Comparison of ENCODE assay signal across 15 cellular contexts in the genomic region with DNA sequence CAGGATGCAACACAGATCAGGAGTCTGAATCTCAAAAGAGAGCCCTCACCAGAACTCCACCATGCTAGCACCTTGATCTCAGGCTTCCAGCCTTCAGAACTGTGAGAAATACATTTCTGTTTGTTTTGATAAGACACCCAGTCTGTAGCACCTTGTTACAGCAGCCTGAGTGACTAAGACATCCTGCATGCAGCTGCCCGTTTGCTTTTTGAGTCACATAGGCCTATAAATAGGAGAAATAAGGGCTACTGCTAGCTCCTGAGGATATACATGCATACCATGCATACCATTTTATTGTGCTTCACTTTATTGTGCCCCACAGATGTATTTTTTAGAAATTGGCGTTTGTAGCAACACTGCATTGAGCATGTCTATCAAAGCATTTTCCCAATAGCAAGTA.
DNase-seq lines count a peak whose midpoint lies in the region; ATAC-seq and TF ChIP-seq lines count a peak whose summit lies in the region.
"Had no signal": no experiment of that assay in that cellular context is flagged by ENCODE, and none has a peak within 500 bp of the region (broad histone marks: within the 10 kb centered on the region; RNA-seq: fewer than 3 reads in every experiment).

No MANE protein-coding gene starts in this region.

- H3K27me3 ChIP-seq in mesenchymal stem cell (ENCODE audit: control insufficient read depth in 1 of 2, insufficient read depth in 1 of 2, low read length in 2 of 2), result no peaks in the 10 kb centered on the region
- H3K27me3 ChIP-seq in transverse colon, result no peaks in the 10 kb centered on the region
- H3K27me3 ChIP-seq: upper lobe of right lung had no signal

- in situ Hi-C loops in Caki2 (cut with HindIII; ENCODE audit: low pct_unique_long_range_greater_than_20kb, low sequenced_read_pairs), result no loop called here
- in situ Hi-C loops in transverse colon (cut with MboI; ENCODE audit: low pct_ligation_motif_present in 1 of 4, low pct_unique_long_range_greater_than_20kb in 1 of 4, low sequenced_read_pairs in 3 of 4), result no loop called here

- TF ChIP-seq CTCF in cardiac fibroblast (IDR thresholded peaks at IDR 0.05; ENCODE audit: low read depth, low read length) (no peak), transverse colon (IDR thresholded peaks at IDR 0.05) (no peak)

- H2BK5ac ChIP-seq in mesenchymal stem cell (ENCODE audit: low read depth, low read length, poor library complexity, severe bottlenecking), result no peak overlapping the region

- no peak overlapping the region for H3K4ac ChIP-seq in mesenchymal stem cell (ENCODE audit: low read depth in 1 of 2, low read length in 2 of 2)

- no peak overlapping the region for H3K23ac ChIP-seq in mesenchymal stem cell (ENCODE audit: low read length in 2 of 2)

- ATAC-seq in GM21423 (IDR thresholded peaks at IDR 0.05; ENCODE audit: unreplicated experiment), result no peak
- ATAC-seq: T-cell, upper lobe of right lung had no signal

- 8% methylated on average over 2 of the region's 2 CpGs for WGBS in mesenchymal stem cell
- WGBS in transverse colon (ENCODE audit: low coverage in 1 of 2), 2 donors, result 17 to 20% methylated on average over 1 to 2 of the region's 2 CpGs

- no peaks in the 10 kb centered on the region for H3K9me3 ChIP-seq in mesenchymal stem cell (ENCODE audit: control insufficient read depth, low read length)
- H3K9me3 ChIP-seq in transverse colon, result no peaks in the 10 kb centered on the region
- H3K9me3 ChIP-seq: upper lobe of right lung had no signal

- H4K8ac ChIP-seq in mesenchymal stem cell (ENCODE audit: low read length), result no peak overlapping the region

- H3K18ac ChIP-seq in mesenchymal stem cell (ENCODE audit: low read depth in 1 of 2, low read length in 2 of 2), result no peak overlapping the region

- TF ChIP-seq POLR2A in transverse colon (IDR thresholded peaks at IDR 0.05), result no peak

- H3K4me1 ChIP-seq in mesenchymal stem cell (ENCODE audit: control insufficient read depth, insufficient read depth, low read depth, low read length), result peaks cover 5% of the 10 kb centered on the region
- H3K4me1 ChIP-seq in transverse colon, result no peaks in the 10 kb centered on the region
- H3K4me1 ChIP-seq: upper lobe of right lung had no signal

- no peak overlapping the region for H3K14ac ChIP-seq in mesenchymal stem cell (ENCODE audit: low read length in 2 of 2)

- no peak overlapping the region for H2AK5ac ChIP-seq in mesenchymal stem cell (ENCODE audit: low read length, severe bottlenecking)

- H2BK15ac ChIP-seq in mesenchymal stem cell (ENCODE audit: low read depth, poor library complexity, severe bottlenecking), result no peak overlapping the region

- H2BK12ac ChIP-seq in mesenchymal stem cell (ENCODE audit: low read length in 2 of 2), result no peak overlapping the region

- no peak overlapping the region for H3K4me2 ChIP-seq in mesenchymal stem cell (ENCODE audit: low read length, poor library complexity, severe bottlenecking)

- DNase-seq in Caki2 (ENCODE audit: low read depth) (peak; percentile 63), M059J (ENCODE audit: low read depth) (peak; percentile 95), cardiac fibroblast (ENCODE audit: low read depth in 2 of 2) (peak; percentile 58 to 94), mesenchymal stem cell (peak; percentile 35), cortex of kidney (lab: John Stamatoyannopoulos, UW) (no peak), transverse colon (no peak), NCI-H2227 treated with DMSO at 0.1 percent for 48 hours (lab: John Stamatoyannopoulos, UW) (no peak)
- DNase-seq: activated CD4-positive, alpha-beta memory T cell treated with anti-CD3 and anti-CD28 coated beads, Interleukin-2, amount 10 ng/mL, durations not matched to agents 7 days and 5 days; activated naive CD4-positive, alpha-beta T cell treated with anti-CD3 and anti-CD28 coated beads, Interleukin-2, amount 10 ng/mL, durations not matched to agents 7 days and 5 days; NCI-H1436; T-cell; upper lobe of right lung had no signal

- no peak overlapping the region for H2AFZ ChIP-seq in mesenchymal stem cell (ENCODE audit: low read depth, low read length)

- TF ChIP-seq EP300 in transverse colon (IDR thresholded peaks at IDR 0.05; ENCODE audit: low read depth), result no peak

- peak overlapping the region; percentile 70 for H3K27ac ChIP-seq in mesenchymal stem cell (ENCODE audit: low read length, poor library complexity, severe bottlenecking)
- no peak overlapping the region for H3K27ac ChIP-seq in transverse colon
- H3K27ac ChIP-seq: HL-60, skin epidermis, upper lobe of right lung had no signal

- no peaks in the 10 kb centered on the region for H3K36me3 ChIP-seq in mesenchymal stem cell (ENCODE audit: control insufficient read depth in 1 of 2, insufficient read depth in 2 of 2, low read depth in 1 of 2, low read length in 2 of 2)
- no peaks in the 10 kb centered on the region for H3K36me3 ChIP-seq in transverse colon
- H3K36me3 ChIP-seq: upper lobe of right lung had no signal

- H2BK120ac ChIP-seq in mesenchymal stem cell (ENCODE audit: low read depth, low read length), result no peak overlapping the region

- H3K9ac ChIP-seq in mesenchymal stem cell (ENCODE audit: low read length), result no peak overlapping the region

- H3K79me1 ChIP-seq in mesenchymal stem cell (replicated peaks; ENCODE audit: low read length, poor library complexity, severe bottlenecking), result no peaks in the 10 kb centered on the region

- H3K4me3 ChIP-seq in cardiac fibroblast (replicated peaks in 1 of 2; ENCODE audit: low read depth in 2 of 2, low read length in 2 of 2) (no peak overlapping the region), mesenchymal stem cell (ENCODE audit: insufficient read depth in 1 of 2, low read depth in 1 of 2, low read length in 2 of 2) (no peak overlapping the region), transverse colon (no peak overlapping the region)
- H3K4me3 ChIP-seq: skin epidermis, upper lobe of right lung had no signal

- intact Hi-C loops in transverse colon (cut with DNase I; ENCODE audit: low total_unique reads), result no loop called here

- H4K91ac ChIP-seq in mesenchymal stem cell (ENCODE audit: low read length), result no peak overlapping the region

Comparison
In these comparisons a context has a peak if more than half of its experiments do, and no peak if none do; other contexts are left out.
1. DNase-seq: peak in Caki2 (single experiment), M059J (single experiment), cardiac fibroblast (2 of 2) and mesenchymal stem cell (single experiment); none in cortex of kidney (single experiment), transverse colon (single experiment) and NCI-H2227 treated with DMSO at 0.1 percent for 48 hours (single experiment).